1 cellular context compared by ENCODE assay signal in genomic region chr1:6579374-6580118, GRCh38.
A peak's percentile ranks its signal among the peaks of the same experiment; 100 is the strongest.
TF ChIP-seq lines count a peak whose summit lies in the region.

Gene ZBTB48, plus strand, starts transcription at chr1:6579994. Its CDS starts 616 bp downstream, at chr1:6580610.

TF ChIP-seq in HepG2, 621 proteins besides CTCF, POLR2A, EP300 and RAD21 (continued from another document and continues in another):
- TF ChIP-seq, protein P1, sequence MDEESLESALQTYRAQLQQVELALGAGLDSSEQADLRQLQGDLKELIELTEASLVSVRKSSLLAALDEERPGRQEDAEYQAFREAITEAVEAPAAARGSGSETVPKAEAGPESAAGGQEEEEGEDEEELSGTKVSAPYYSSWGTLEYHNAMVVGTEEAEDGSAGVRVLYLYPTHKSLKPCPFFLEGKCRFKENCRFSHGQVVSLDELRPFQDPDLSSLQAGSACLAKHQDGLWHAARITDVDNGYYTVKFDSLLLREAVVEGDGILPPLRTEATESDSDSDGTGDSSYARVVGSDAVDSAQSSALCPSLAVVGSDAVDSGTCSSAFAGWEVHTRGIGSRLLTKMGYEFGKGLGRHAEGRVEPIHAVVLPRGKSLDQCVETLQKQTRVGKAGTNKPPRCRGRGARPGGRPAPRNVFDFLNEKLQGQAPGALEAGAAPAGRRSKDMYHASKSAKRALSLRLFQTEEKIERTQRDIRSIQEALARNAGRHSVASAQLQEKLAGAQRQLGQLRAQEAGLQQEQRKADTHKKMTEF (CRISPR knock-in tag; IDR thresholded peaks at IDR 0.05) = peak; percentile 20; the same call in 1 of the 2 replicates
- TF ChIP-seq ZNF451 (CRISPR knock-in tag; IDR thresholded peaks at IDR 0.05) (0 out of 2 replicates have a peak, but pooled peaks have one; percentile 33), CHD2 (IDR thresholded peaks at IDR 0.05; ENCODE audit: low read depth, low read length) (no peak), MAFF (IDR thresholded peaks at IDR 0.05; ENCODE audit: low read depth, low read length) (no peak), KDM3A (CRISPR knock-in tag; IDR thresholded peaks at IDR 0.05; ENCODE audit: low read depth) (no peak), ZNF331 (CRISPR knock-in tag; IDR thresholded peaks at IDR 0.05) (no peak), SAFB2 (CRISPR knock-in tag; IDR thresholded peaks at IDR 0.05; ENCODE audit: borderline replicate concordance, low read depth) (no peak), HOXA7 (CRISPR knock-in tag; IDR thresholded peaks at IDR 0.05) (no peak), ZNF609 (CRISPR knock-in tag; IDR thresholded peaks at IDR 0.05; ENCODE audit: borderline replicate concordance) (peak; percentile 32; the same call in 1 of the 2 replicates), CENPX (CRISPR knock-in tag; IDR thresholded peaks at IDR 0.05) (no peak), CCDC6 (CRISPR knock-in tag; IDR thresholded peaks at IDR 0.05) (no peak), ZNF629 (CRISPR knock-in tag; conservative IDR thresholded peaks at IDR 0.05) (no peak; the same call in 1 of the 2 replicates), ZNF569 (CRISPR knock-in tag; IDR thresholded peaks at IDR 0.05; ENCODE audit: borderline replicate concordance) (no peak), GZF1 (CRISPR knock-in tag; IDR thresholded peaks at IDR 0.05) (no peak), EHMT2 (IDR thresholded peaks at IDR 0.05; ENCODE audit: borderline replicate concordance, low read depth, low read length) (no peak), LRRFIP1 (CRISPR knock-in tag; conservative IDR thresholded peaks at IDR 0.05) (no peak), FOSL2 (CRISPR knock-in tag; IDR thresholded peaks at IDR 0.05) (0 out of 2 replicates have a peak, but pooled peaks have one; percentile 26), REST (IDR thresholded peaks at IDR 0.05; ENCODE audit: borderline replicate concordance in 1 of 2, low read depth in 1 of 2, low read length in 2 of 2) (no peak; a peak in 1 of 4 replicates), NFYC (CRISPR knock-in tag; IDR thresholded peaks at IDR 0.05) (peak; percentile 83), ZNF282 (IDR thresholded peaks at IDR 0.05; ENCODE audit: partially characterized antibody) (no peak), ZNF567 (CRISPR knock-in tag; IDR thresholded peaks at IDR 0.05; ENCODE audit: borderline replicate concordance) (0 out of 2 replicates have a peak, but pooled peaks have one; percentile 85), ZNF747 (CRISPR knock-in tag; IDR thresholded peaks at IDR 0.05; ENCODE audit: borderline replicate concordance) (peak; percentile 22; the same call in 1 of the 2 replicates), RORA (CRISPR knock-in tag; IDR thresholded peaks at IDR 0.05) (no peak), MLX (CRISPR knock-in tag; IDR thresholded peaks at IDR 0.05) (no peak), KLF9 (CRISPR knock-in tag; IDR thresholded peaks at IDR 0.05; ENCODE audit: low read depth) (no peak), XBP1 (CRISPR knock-in tag; IDR thresholded peaks at IDR 0.05) (no peak), HDAC1 (CRISPR knock-in tag; IDR thresholded peaks at IDR 0.05) (peak; percentile 80), HNF1B (CRISPR knock-in tag; IDR thresholded peaks at IDR 0.05) (peak; percentile 79), TOE1 (CRISPR knock-in tag; IDR thresholded peaks at IDR 0.05) (no peak), ZNF670 (CRISPR knock-in tag; IDR thresholded peaks at IDR 0.05; ENCODE audit: borderline replicate concordance) (no peak; the same call in 1 of the 2 replicates), ZNF607 (CRISPR knock-in tag; IDR thresholded peaks at IDR 0.05; ENCODE audit: borderline replicate concordance) (peak; percentile 80; the same call in 1 of the 2 replicates), BRF2 (CRISPR knock-in tag; IDR thresholded peaks at IDR 0.05) (no peak), ASH2L (IDR thresholded peaks at IDR 0.05; ENCODE audit: insufficient read length, low read depth, low read length) (peak; percentile 46), STAT6 (CRISPR knock-in tag; IDR thresholded peaks at IDR 0.05; ENCODE audit: borderline replicate concordance) (peak; percentile 65; the same call in 1 of the 2 replicates), SMC3 (IDR thresholded peaks at IDR 0.05; ENCODE audit: low read length) (no peak), KDM5A (IDR thresholded peaks at IDR 0.05; ENCODE audit: borderline replicate concordance, low read length) (peak; percentile 50; the same call in 1 of the 2 replicates), ZNF792 (CRISPR knock-in tag; IDR thresholded peaks at IDR 0.05) (no peak)
- TF ChIP-seq, protein P2, sequence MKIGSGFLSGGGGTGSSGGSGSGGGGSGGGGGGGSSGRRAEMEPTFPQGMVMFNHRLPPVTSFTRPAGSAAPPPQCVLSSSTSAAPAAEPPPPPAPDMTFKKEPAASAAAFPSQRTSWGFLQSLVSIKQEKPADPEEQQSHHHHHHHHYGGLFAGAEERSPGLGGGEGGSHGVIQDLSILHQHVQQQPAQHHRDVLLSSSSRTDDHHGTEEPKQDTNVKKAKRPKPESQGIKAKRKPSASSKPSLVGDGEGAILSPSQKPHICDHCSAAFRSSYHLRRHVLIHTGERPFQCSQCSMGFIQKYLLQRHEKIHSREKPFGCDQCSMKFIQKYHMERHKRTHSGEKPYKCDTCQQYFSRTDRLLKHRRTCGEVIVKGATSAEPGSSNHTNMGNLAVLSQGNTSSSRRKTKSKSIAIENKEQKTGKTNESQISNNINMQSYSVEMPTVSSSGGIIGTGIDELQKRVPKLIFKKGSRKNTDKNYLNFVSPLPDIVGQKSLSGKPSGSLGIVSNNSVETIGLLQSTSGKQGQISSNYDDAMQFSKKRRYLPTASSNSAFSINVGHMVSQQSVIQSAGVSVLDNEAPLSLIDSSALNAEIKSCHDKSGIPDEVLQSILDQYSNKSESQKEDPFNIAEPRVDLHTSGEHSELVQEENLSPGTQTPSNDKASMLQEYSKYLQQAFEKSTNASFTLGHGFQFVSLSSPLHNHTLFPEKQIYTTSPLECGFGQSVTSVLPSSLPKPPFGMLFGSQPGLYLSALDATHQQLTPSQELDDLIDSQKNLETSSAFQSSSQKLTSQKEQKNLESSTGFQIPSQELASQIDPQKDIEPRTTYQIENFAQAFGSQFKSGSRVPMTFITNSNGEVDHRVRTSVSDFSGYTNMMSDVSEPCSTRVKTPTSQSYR (CRISPR knock-in tag; IDR thresholded peaks at IDR 0.05; ENCODE audit: borderline replicate concordance) = no peak
